In the genomic region with DNA sequence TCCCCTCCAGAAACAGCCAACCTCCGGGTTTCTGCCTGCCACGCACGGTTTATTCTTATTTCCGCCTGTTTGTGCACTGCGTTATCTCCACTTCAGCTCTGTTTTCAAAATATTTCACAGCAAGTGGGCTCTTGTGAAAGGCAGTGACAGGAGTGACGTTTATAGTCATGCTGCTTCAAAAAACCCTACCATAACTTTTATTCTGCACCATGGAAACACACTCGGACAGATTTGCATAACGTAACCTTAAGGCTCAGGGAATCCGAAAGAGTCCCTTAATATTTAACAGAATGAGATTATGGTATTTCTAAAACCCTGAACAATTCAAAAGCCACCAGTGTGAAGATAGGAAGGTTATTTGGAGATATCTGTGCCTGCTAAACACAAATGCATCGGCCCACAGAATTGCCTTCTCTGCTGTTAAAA, we compare ENCODE assay signal across 8 cellular contexts. TPM values are rescaled to one million over a fixed set of nuclear protein-coding genes. Genes with fewer than 3 reads are reported as not detected.
DNase-seq lines count a peak whose midpoint lies in the region; ATAC-seq, FAIRE-seq and TF ChIP-seq lines count a peak whose summit lies in the region.

No MANE protein-coding gene starts in this region.

- H2BK12ac ChIP-seq in mesenchymal stem cell (ENCODE audit: low read length in 2 of 2): peak overlapping the region in 1 of 2 experiments; percentile 2

- peak; percentile 23 for ATAC-seq in HG02623 (IDR thresholded peaks at IDR 0.05; ENCODE audit: unreplicated experiment)

- peaks cover 14% of the 10 kb centered on the region for H3K36me3 Mint-ChIP-seq in activated naive CD4-positive, alpha-beta T cell treated with anti-CD3 and anti-CD28 coated beads, Interleukin-2, amount 10 ng/mL, durations not matched to agents 7 days and 5 days

- peaks cover 9% of the 10 kb centered on the region for H3K4me1 ChIP-seq in mesenchymal stem cell (ENCODE audit: control insufficient read depth, insufficient read depth, low read depth, low read length)

- H3K27ac ChIP-seq in mesenchymal stem cell (ENCODE audit: low read length, poor library complexity, severe bottlenecking): peak overlapping the region; percentile 79

- H3K9me3 Mint-ChIP-seq in activated naive CD4-positive, alpha-beta T cell treated with anti-CD3 and anti-CD28 coated beads, Interleukin-2, amount 10 ng/mL, durations not matched to agents 7 days and 5 days: peaks cover 2% of the 10 kb centered on the region

- no peaks in the 10 kb centered on the region for H3K9me3 ChIP-seq in mesenchymal stem cell (ENCODE audit: control insufficient read depth, low read length)

- peak overlapping the region; percentile 50 for H2BK120ac ChIP-seq in mesenchymal stem cell (ENCODE audit: low read depth, low read length)

- peak overlapping the region; percentile 99 for H3K27ac Mint-ChIP-seq in activated naive CD4-positive, alpha-beta T cell treated with anti-CD3 and anti-CD28 coated beads, Interleukin-2, amount 10 ng/mL, durations not matched to agents 7 days and 5 days

- no peak overlapping the region for H2AFZ ChIP-seq in mesenchymal stem cell (ENCODE audit: low read depth, low read length)

- FAIRE-seq in bronchial epithelial cell (lab: Jason Lieb, UNC): no peak

- H3K79me1 ChIP-seq in mesenchymal stem cell (replicated peaks; ENCODE audit: low read length, poor library complexity, severe bottlenecking): no peaks in the 10 kb centered on the region

- H3K27me3 ChIP-seq in bronchial epithelial cell (ENCODE audit: control insufficient read depth, insufficient read depth, low read length) (no peaks in the 10 kb centered on the region), mesenchymal stem cell (ENCODE audit: control insufficient read depth in 1 of 2, insufficient read depth in 1 of 2, low read length in 2 of 2) (no peaks in the 10 kb centered on the region)

- peaks cover 77% of the 10 kb centered on the region for H3K4me1 Mint-ChIP-seq in activated naive CD4-positive, alpha-beta T cell treated with anti-CD3 and anti-CD28 coated beads, Interleukin-2, amount 10 ng/mL, durations not matched to agents 7 days and 5 days

- no peak for TF ChIP-seq CTCF in bronchial epithelial cell (IDR thresholded peaks at IDR 0.05; ENCODE audit: insufficient read depth, low read length, severe bottlenecking)

- H2BK5ac ChIP-seq in mesenchymal stem cell (ENCODE audit: low read depth, low read length, poor library complexity, severe bottlenecking): no peak overlapping the region

- H3K4me2 ChIP-seq in mesenchymal stem cell (ENCODE audit: low read length, poor library complexity, severe bottlenecking): peak overlapping the region; percentile 81

- CTCF ChIA-PET in activated naive CD4-positive, alpha-beta T cell treated with anti-CD3 and anti-CD28 coated beads, Interleukin-2, amount 10 ng/mL, durations not matched to agents 7 days and 5 days (lab: Charles Lee): interaction anchor here (0.7 to 1.7 kb wide), 5 partner anchors 13 to 532 kb away, joined by 3 to 13 read pairs (median 6); partner anchors contain the start of gene H3-3A

- H3K4me3 Mint-ChIP-seq in activated naive CD4-positive, alpha-beta T cell treated with anti-CD3 and anti-CD28 coated beads, Interleukin-2, amount 10 ng/mL, durations not matched to agents 7 days and 5 days: peak overlapping the region; percentile 99

- peak overlapping the region; percentile 82 to 95 for H3K4ac ChIP-seq in mesenchymal stem cell (ENCODE audit: low read depth in 1 of 2, low read length in 2 of 2)

- H3K18ac ChIP-seq in mesenchymal stem cell (ENCODE audit: low read depth in 1 of 2, low read length in 2 of 2): peak overlapping the region; percentile 54 to 73

- no peak overlapping the region for H2AK5ac ChIP-seq in mesenchymal stem cell (ENCODE audit: low read length, severe bottlenecking)

- H3K36me3 ChIP-seq in bronchial epithelial cell (ENCODE audit: control insufficient read depth, insufficient read depth, low read length): no peaks in the 10 kb centered on the region
- peaks cover 0 to 15% of the 10 kb centered on the region in 2 experiments for H3K36me3 ChIP-seq in mesenchymal stem cell (ENCODE audit: control insufficient read depth in 1 of 2, insufficient read depth in 2 of 2, low read depth in 1 of 2, low read length in 2 of 2)

- 39% methylated on average over 9 of the region's 10 CpGs for WGBS in mesenchymal stem cell

- peak overlapping the region; percentile 74 for H4K8ac ChIP-seq in mesenchymal stem cell (ENCODE audit: low read length)

- H4K91ac ChIP-seq in mesenchymal stem cell (ENCODE audit: low read length): peak overlapping the region; percentile 63

- H3K9ac ChIP-seq in mesenchymal stem cell (ENCODE audit: low read length): peak overlapping the region; percentile 95

- H3K14ac ChIP-seq in mesenchymal stem cell (ENCODE audit: low read length in 2 of 2): no peak overlapping the region

- no peak for DNase-seq in activated naive CD4-positive, alpha-beta T cell treated with anti-CD3 and anti-CD28 coated beads, Interleukin-2, amount 10 ng/mL, durations not matched to agents 7 days and 5 days
- no peak for DNase-seq in activated naive CD4-positive, alpha-beta T cell treated with Interleukin-2 at 50 U/mL for 16 hours
- DNase-seq in NCI-H526 (lab: John Stamatoyannopoulos, UW) (peak; percentile 42 to 66), bronchial epithelial cell (ENCODE audit: low read depth) (no peak), mesenchymal stem cell (peak; percentile 79), UCSD-AML1 (lab: John Stamatoyannopoulos, UW; ENCODE audit: unreplicated experiment) (no peak)
- DNase-seq in stimulated activated CD4-positive, alpha-beta T cell treated with anti-CD3 and anti-CD28 coated beads, Interleukin-4, amount 100 ng/mL, for 24 hours: no peak

- H3K4me3 ChIP-seq in bronchial epithelial cell (ENCODE audit: low read depth, low read length): peak overlapping the region; percentile 38
- peak overlapping the region; percentile 26 to 77 for H3K4me3 ChIP-seq in mesenchymal stem cell (ENCODE audit: insufficient read depth in 1 of 2, low read depth in 1 of 2, low read length in 2 of 2)

- no peaks in the 10 kb centered on the region for H3K27me3 Mint-ChIP-seq in activated naive CD4-positive, alpha-beta T cell treated with anti-CD3 and anti-CD28 coated beads, Interleukin-2, amount 10 ng/mL, durations not matched to agents 7 days and 5 days

- no peak overlapping the region for H2BK15ac ChIP-seq in mesenchymal stem cell (ENCODE audit: low read depth, poor library complexity, severe bottlenecking)

- H3K23ac ChIP-seq in mesenchymal stem cell (ENCODE audit: low read length in 2 of 2): no peak overlapping the region

RNA-seq across cellular contexts. Expression of gene SDE2, which starts 0.8 kb away (rescaled TPM):
- 41.1 and 46.1 TPM in 2 replicates for total RNA-seq in bronchial epithelial cell
- 10.6 TPM for polyA plus RNA-seq in mesenchymal stem cell (2013, experiment 1 of 2)
- polyA plus RNA-seq in mesenchymal stem cell (2013, experiment 2 of 2): 11.2 TPM

RNA-seq across cellular contexts. Expression of gene LEFTY2, which starts 58.9 kb away (rescaled TPM):
- total RNA-seq in bronchial epithelial cell: not detected in 2 replicates
- not detected for polyA plus RNA-seq in mesenchymal stem cell (2013, experiment 1 of 2)
- 0.01 TPM for polyA plus RNA-seq in mesenchymal stem cell (2013, experiment 2 of 2)

Comparison
In these comparisons a context has a peak if more than half of its experiments do, and no peak if none do; other contexts are left out.
1. DNase-seq: peak in NCI-H526 (2 of 2) and mesenchymal stem cell (single experiment); none in activated naive CD4-positive, alpha-beta T cell treated with anti-CD3 and anti-CD28 coated beads, Interleukin-2, amount 10 ng/mL, durations not matched to agents 7 days and 5 days (single experiment), activated naive CD4-positive, alpha-beta T cell treated with Interleukin-2 at 50 U/mL for 16 hours (single experiment), bronchial epithelial cell (single experiment), stimulated activated CD4-positive, alpha-beta T cell treated with anti-CD3 and anti-CD28 coated beads, Interleukin-4, amount 100 ng/mL, for 24 hours (single experiment) and UCSD-AML1 (single experiment).